Comparison of ENCODE assay signal across 9 cellular contexts in the genomic region with DNA sequence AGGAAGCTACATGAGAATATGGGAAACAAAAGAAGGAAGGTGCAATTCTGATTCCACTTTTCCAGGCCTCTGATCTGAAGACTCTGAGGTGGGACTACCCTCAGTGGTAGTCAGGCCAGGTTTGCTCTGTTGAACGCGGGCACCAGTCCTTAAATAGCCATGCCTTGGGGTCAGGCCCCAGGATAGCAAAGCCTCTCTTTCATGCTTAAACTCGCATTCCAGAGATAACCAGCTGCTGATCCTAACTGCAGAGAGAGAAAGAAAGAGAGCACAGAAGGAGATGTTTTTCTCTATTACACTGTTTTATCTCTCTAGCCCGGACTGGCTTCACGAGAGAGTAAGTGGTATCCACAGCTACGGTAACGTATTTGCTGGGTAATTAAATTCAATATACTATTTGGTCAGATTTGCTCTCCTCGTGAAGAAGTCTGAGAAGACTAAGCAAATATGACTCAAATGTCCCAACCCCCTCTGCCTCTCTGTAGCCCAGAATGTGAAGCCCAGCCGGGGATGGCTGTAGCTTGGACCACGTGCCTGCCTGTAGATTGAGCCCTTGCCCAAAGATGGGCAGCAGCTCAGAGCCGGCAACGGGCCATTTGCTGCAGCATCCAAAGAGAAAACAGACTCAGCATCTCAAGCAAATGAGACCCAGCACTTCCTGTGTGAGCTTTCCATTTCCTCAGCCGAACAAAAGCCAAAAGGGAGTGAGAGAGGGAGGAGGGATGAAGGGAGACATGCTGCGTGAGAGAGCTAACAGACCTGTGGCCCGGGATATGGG.
DNase-seq lines count a peak whose midpoint lies in the region; ATAC-seq, FAIRE-seq and TF ChIP-seq lines count a peak whose summit lies in the region.
"Had no signal": no experiment of that assay in that cellular context is flagged by ENCODE, and none has a peak within 500 bp of the region (broad histone marks: within the 10 kb centered on the region; RNA-seq: fewer than 3 reads in every experiment).

No MANE protein-coding gene starts in this region.

- peaks cover 66% of the 10 kb centered on the region for H3K36me3 Mint-ChIP-seq in stimulated activated memory B cell treated with anti-CD40 and anti-IgM and Interleukin-4, amounts not matched to agents 10 μg/mL and 1 μg/mL and 100 μg/mL, for 72 hours

- no peaks in the 10 kb centered on the region for H3K27me3 ChIP-seq in skeletal muscle tissue (ENCODE audit: control insufficient read depth in 3 of 3, insufficient read depth in 3 of 3, low read length in 3 of 3)

- DNase-seq in GM04504 (ENCODE audit: low read depth) (peak; percentile 86), caudate nucleus (lab: John Stamatoyannopoulos, UW) (peak in 53 of 61 donors; percentile 10 to 93 (median 47)), H54 (ENCODE audit: insufficient read length, low spot score) (no peak)
- no peak for DNase-seq in stimulated activated naive CD4-positive, alpha-beta T cell treated with Interleukin-2 at 50 U/mL for 16 hours (lab: John Stamatoyannopoulos, UW)

- TF ChIP-seq POLR2A in H54 (IDR thresholded peaks at IDR 0.05; ENCODE audit: low read depth, low read length) = no peak

- no peaks in the 10 kb centered on the region for H3K9me3 Mint-ChIP-seq in stimulated activated memory B cell treated with anti-CD40 and anti-IgM and Interleukin-4, amounts not matched to agents 10 μg/mL and 1 μg/mL and 100 μg/mL, for 72 hours
- H3K9me3 Mint-ChIP-seq: stimulated activated naive CD8-positive, alpha-beta T cell treated with anti-CD3 and anti-CD28 coated beads, Interleukin-15, Interleukin-2, amounts not matched to agents 100 ng/mL and 50 ng/mL, for 24 hours had no signal

- no peaks in the 10 kb centered on the region for H3K27me3 Mint-ChIP-seq in stimulated activated memory B cell treated with anti-CD40 and anti-IgM and Interleukin-4, amounts not matched to agents 10 μg/mL and 1 μg/mL and 100 μg/mL, for 72 hours
- H3K27me3 Mint-ChIP-seq: stimulated activated naive CD8-positive, alpha-beta T cell treated with anti-CD3 and anti-CD28 coated beads, Interleukin-15, Interleukin-2, amounts not matched to agents 100 ng/mL and 50 ng/mL, for 24 hours had no signal

- H3K4me1 ChIP-seq in skeletal muscle tissue (ENCODE audit: control insufficient read depth in 3 of 3, insufficient read depth in 3 of 3, low read length in 3 of 3) = peaks cover 61 to 67% (median 64%) of the 10 kb centered on the region in 3 donors

- H3K4me3 Mint-ChIP-seq in stimulated activated memory B cell treated with anti-CD40 and anti-IgM and Interleukin-4, amounts not matched to agents 10 μg/mL and 1 μg/mL and 100 μg/mL, for 72 hours = no peak overlapping the region
- H3K4me3 Mint-ChIP-seq: stimulated activated naive CD8-positive, alpha-beta T cell treated with anti-CD3 and anti-CD28 coated beads, Interleukin-15, Interleukin-2, amounts not matched to agents 100 ng/mL and 50 ng/mL, for 24 hours had no signal

- no peak for ATAC-seq in HG03342 (IDR thresholded peaks at IDR 0.05; ENCODE audit: unreplicated experiment)
- ATAC-seq in stimulated activated memory B cell treated with anti-CD40 and anti-IgM and Interleukin-4, amounts not matched to agents 10 μg/mL and 1 μg/mL and 100 μg/mL, for 72 hours = no peak

- peak overlapping the region; percentile 53 for H3K27ac ChIP-seq in caudate nucleus (ENCODE audit: low read depth, low read length)
- H3K27ac ChIP-seq in skeletal muscle tissue (ENCODE audit: low read depth, low read length) = peak overlapping the region; percentile 93

- H3K36me3 ChIP-seq in skeletal muscle tissue (ENCODE audit: control insufficient read depth in 3 of 3, insufficient read depth in 3 of 3, low read length in 3 of 3) = peaks cover 8 to 17% (median 9%) of the 10 kb centered on the region in 3 donors

- no peak overlapping the region for H3K4me3 ChIP-seq in skeletal muscle tissue (ENCODE audit: low read length in 3 of 3)

- H3K9ac ChIP-seq in skeletal muscle tissue (ENCODE audit: low read depth in 1 of 3, low read length in 3 of 3) = peak overlapping the region in 2 of 3 donors; percentile 54 to 68

- no peak overlapping the region for H3K27ac Mint-ChIP-seq in stimulated activated memory B cell treated with anti-CD40 and anti-IgM and Interleukin-4, amounts not matched to agents 10 μg/mL and 1 μg/mL and 100 μg/mL, for 72 hours
- H3K27ac Mint-ChIP-seq: stimulated activated naive CD8-positive, alpha-beta T cell treated with anti-CD3 and anti-CD28 coated beads, Interleukin-15, Interleukin-2, amounts not matched to agents 100 ng/mL and 50 ng/mL, for 24 hours had no signal

- H3K4me1 Mint-ChIP-seq in stimulated activated memory B cell treated with anti-CD40 and anti-IgM and Interleukin-4, amounts not matched to agents 10 μg/mL and 1 μg/mL and 100 μg/mL, for 72 hours = no peaks in the 10 kb centered on the region

- FAIRE-seq in islet of Langerhans (lab: Jason Lieb, UNC) = peak; percentile 49
- FAIRE-seq in H54 (lab: Jason Lieb, UNC) = no peak

- H3K9me3 ChIP-seq in skeletal muscle tissue (ENCODE audit: control insufficient read depth in 3 of 3, low read length in 3 of 3) = no peaks in the 10 kb centered on the region

Comparison
In these comparisons a context has a peak if more than half of its experiments do, and no peak if none do; other contexts are left out.
1. DNase-seq: peak in GM04504 (single experiment) and caudate nucleus (53 of 61); none in H54 (single experiment) and stimulated activated naive CD4-positive, alpha-beta T cell treated with Interleukin-2 at 50 U/mL for 16 hours (single experiment).